ENCODE assay signal across 8 cellular contexts in the genomic region with DNA sequence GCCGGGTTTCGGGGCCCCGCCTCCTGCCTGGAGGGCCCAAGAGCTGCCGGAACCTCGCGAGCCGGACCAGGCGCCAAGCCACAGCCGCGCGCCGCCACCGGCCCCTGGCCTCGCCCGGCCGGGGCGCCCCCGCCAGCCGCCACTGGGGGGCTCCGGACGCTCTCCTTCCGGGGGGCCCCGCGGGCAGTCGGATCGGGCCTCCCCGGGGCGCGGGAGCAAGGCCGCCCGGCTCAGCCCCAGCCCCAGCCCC. TPM values are rescaled to one million over a fixed set of nuclear protein-coding genes. Genes with fewer than 3 reads are reported as not detected.
A peak's percentile ranks its signal among the peaks of the same experiment; 100 is the strongest.
DNase-seq lines count a peak whose midpoint lies in the region; ATAC-seq, FAIRE-seq and TF ChIP-seq lines count a peak whose summit lies in the region.

No MANE protein-coding gene starts in this region.

- H3K27me3 Mint-ChIP-seq in CD4-positive, alpha-beta T cell, result peaks cover 7% of the 10 kb centered on the region

- POLR2A ChIA-PET in CD4-positive, alpha-beta T cell (lab: Charles Lee), result interaction anchor here (0.6 to 3.2 kb wide), 30 partner anchors 9 to 1552 kb away, joined by 3 to 44 read pairs (median 7); a partner anchor contains a TSS

- H3K4me3 Mint-ChIP-seq in CD4-positive, alpha-beta T cell, result peak overlapping the region; percentile 89

- H3K4me1 ChIP-seq in mucosa of rectum (ENCODE audit: control insufficient read depth in 2 of 2, insufficient read depth in 2 of 2, low read length in 2 of 2), result peaks cover 10 to 12% of the 10 kb centered on the region in 2 donors

- DNase-seq in CD4-positive, alpha-beta T cell, result peak in 4 of 10 experiments; percentile 46 to 49 (median 48)
- DNase-seq in HTR-8/SVneo (ENCODE audit: insufficient read length, low spot score), result peak; percentile 83
- DNase-seq in T-helper 9 cell, result peak; percentile 54
- peak; percentile 72 for DNase-seq in epithelial cell of esophagus (ENCODE audit: low read depth)
- peak; percentile 87 for DNase-seq in ureter (ENCODE audit: low spot score)

- H3K36me3 ChIP-seq in mucosa of rectum (ENCODE audit: control insufficient read depth in 2 of 2, insufficient read depth in 2 of 2, low read length in 2 of 2), result no peaks in the 10 kb centered on the region

- ATAC-seq in CD4-positive, alpha-beta T cell (ENCODE audit: poor library complexity), result peak; percentile 13
- ATAC-seq in GM18873 (IDR thresholded peaks at IDR 0.05; ENCODE audit: low FRiP score, unreplicated experiment) (peak; percentile 32), HG02973 (IDR thresholded peaks at IDR 0.05; ENCODE audit: unreplicated experiment) (no peak)

- peak overlapping the region; percentile 93 for H3K27ac ChIP-seq in CD4-positive, alpha-beta T cell (ENCODE audit: low read depth, low read length)
- peak overlapping the region; percentile 99 for H3K27ac ChIP-seq in mucosa of rectum (ENCODE audit: low read depth in 2 of 2, low read length in 2 of 2)

- intact Hi-C loops in CD4-positive, alpha-beta T cell (cut with DNase I, micrococcal nuclease), result loop anchor here (5.0 to 10.0 kb wide), 7 partner anchors 315 to 1555 kb away; a partner anchor contains a TSS

- H3K27me3 ChIP-seq in CD4-positive, alpha-beta T cell (ENCODE audit: control insufficient read depth, insufficient read depth, low read length), result no peaks in the 10 kb centered on the region
- H3K27me3 ChIP-seq in mucosa of rectum (ENCODE audit: control insufficient read depth in 2 of 2, insufficient read depth in 2 of 2, low read length in 2 of 2), result no peaks in the 10 kb centered on the region

- no peak for TF ChIP-seq CTCF in CD4-positive, alpha-beta T cell (IDR thresholded peaks at IDR 0.05)
- TF ChIP-seq CTCF in epithelial cell of esophagus (IDR thresholded peaks at IDR 0.05; ENCODE audit: insufficient read depth, low read depth, low read length, missing control alignments), result no peak

- peaks cover 30% of the 10 kb centered on the region for H3K4me1 Mint-ChIP-seq in CD4-positive, alpha-beta T cell (ENCODE audit: low read depth)

- FAIRE-seq in HTR-8/SVneo (lab: Jason Lieb, UNC), result no peak

- peak overlapping the region; percentile 43 for H3K4me3 ChIP-seq in epithelial cell of esophagus (ENCODE audit: low read length)
- peak overlapping the region; percentile 76 to 92 for H3K4me3 ChIP-seq in mucosa of rectum (ENCODE audit: low read length in 2 of 2)

- H3K9ac ChIP-seq in mucosa of rectum (ENCODE audit: low read depth in 1 of 2, low read length in 2 of 2), result peak overlapping the region; percentile 97 to 98

- no peaks in the 10 kb centered on the region for H3K9me3 ChIP-seq in CD4-positive, alpha-beta T cell (ENCODE audit: control insufficient read depth, low read length)
- no peaks in the 10 kb centered on the region for H3K9me3 ChIP-seq in mucosa of rectum (ENCODE audit: control insufficient read depth in 2 of 2, low read length in 2 of 2)

- CTCF ChIA-PET in CD4-positive, alpha-beta T cell (lab: Charles Lee), result interaction anchor here (1.0 kb wide), 1 partner anchor 418 kb away, joined by 3 read pairs; no protein-coding TSS in a partner anchor

- H3K9me3 Mint-ChIP-seq in CD4-positive, alpha-beta T cell, result no peaks in the 10 kb centered on the region

- H3K36me3 Mint-ChIP-seq in CD4-positive, alpha-beta T cell (ENCODE audit: low read depth), result peaks cover 22% of the 10 kb centered on the region

- peak overlapping the region; percentile 100 for H3K27ac Mint-ChIP-seq in CD4-positive, alpha-beta T cell

RNA-seq across cellular contexts. Expression of a gene that starts 17.4 kb away (rescaled TPM):
- not detected for total RNA-seq in CD4-positive, alpha-beta T cell
- 14.1 TPM for total RNA-seq in ureter

RNA-seq across cellular contexts. Expression of a gene that starts 45.9 kb away (rescaled TPM):
- total RNA-seq in CD4-positive, alpha-beta T cell, result not detected
- 3.1 TPM for total RNA-seq in ureter

Comparison
In these comparisons a context has a peak if more than half of its experiments do, and no peak if none do; other contexts are left out.
1. RNA of a gene that starts 17.4 kb away (total RNA-seq): 14.1 TPM in ureter (single experiment); not detected in CD4-positive, alpha-beta T cell; every median in the first group is over 10 times any median in the second.